Comparison of ENCODE assay signal across 8 cellular contexts in genomic region chr9:34993502-34994428, GRCh38. TPM values are rescaled to one million over a fixed set of nuclear protein-coding genes. Genes with fewer than 3 reads are reported as not detected.
DNase-seq lines count a peak whose midpoint lies in the region; ATAC-seq and TF ChIP-seq lines count a peak whose summit lies in the region.

No MANE protein-coding gene starts in this region.

- H3K27ac ChIP-seq in brain microvascular endothelial cell (peak overlapping the region; percentile 52), suprapubic skin (peak overlapping the region; percentile 75)

- in situ Hi-C loops in brain microvascular endothelial cell (cut with HindIII; ENCODE audit: low pct_ligation_motif_present, low sequenced_read_pairs): no loop called here

- TF ChIP-seq CTCF in brain microvascular endothelial cell (IDR thresholded peaks at IDR 0.05; ENCODE audit: low read depth, low read length, missing control alignments) (no peak), suprapubic skin (IDR thresholded peaks at IDR 0.05) (no peak)

- no peak for TF ChIP-seq POLR2A in suprapubic skin (IDR thresholded peaks at IDR 0.05)

- peaks cover 9% of the 10 kb centered on the region for H3K36me3 ChIP-seq in brain microvascular endothelial cell (replicated peaks)
- H3K36me3 ChIP-seq in suprapubic skin: peaks cover 11% of the 10 kb centered on the region

- no peak for TF ChIP-seq EP300 in suprapubic skin (IDR thresholded peaks at IDR 0.05)

- peaks cover 69% of the 10 kb centered on the region for H3K4me1 ChIP-seq in suprapubic skin

- H3K27me3 ChIP-seq in brain microvascular endothelial cell (replicated peaks): no peaks in the 10 kb centered on the region
- H3K27me3 ChIP-seq in suprapubic skin: no peaks in the 10 kb centered on the region

- no peak overlapping the region for H3K4me3 ChIP-seq in brain microvascular endothelial cell (ENCODE audit: low read depth, low read length)
- H3K4me3 ChIP-seq in suprapubic skin: no peak overlapping the region

- ATAC-seq in GM18502 (IDR thresholded peaks at IDR 0.05; ENCODE audit: poor library complexity, unreplicated experiment): no peak

- 28% methylated on average over 9 of the region's 10 CpGs for WGBS in suprapubic skin

- H3K9me3 ChIP-seq in suprapubic skin: no peaks in the 10 kb centered on the region

- DNase-seq in A172 (ENCODE audit: low spot score) (peak; percentile 51), HCEC 1CT (peak; percentile 52), brain microvascular endothelial cell (no peak), kidney tubule cell (ENCODE audit: low spot score) (peak; percentile 59), suprapubic skin (ENCODE audit: low spot score in 2 of 2) (peak; percentile 79 to 80), NOMO-1 (lab: John Stamatoyannopoulos, UW; ENCODE audit: unreplicated experiment in 2 of 2) (no peak)
- DNase-seq in activated CD4-positive, CD25-positive, alpha-beta regulatory T cell treated with anti-CD3 and anti-CD28 coated beads, Interleukin-2, amount 50 U/mL, for 72 hours: no peak

RNA-seq across cellular contexts. Expression of gene DNAJB5, which starts 4.2 kb away (rescaled TPM):
- total RNA-seq in A172 (2014; rRNA removed; shearing (Covaris generic)): 3.3 and 6.7 TPM in 2 replicates
- 1 to 10 TPM in 3 of 4 donors, under 1 TPM in 1; 0.98 to 4.7 (median 1.6) TPM for total RNA-seq in suprapubic skin

RNA-seq across cellular contexts. Expression of gene PHF24, which starts 35.7 kb away (rescaled TPM):
- 0.05 TPM in 1 of 2 replicates, not detected in the other for total RNA-seq in A172 (2014; rRNA removed; shearing (Covaris generic))
- 1 to 10 TPM in 2 of 4 donors, under 1 TPM in 2; 0.26 to 4.2 (median 1.2) TPM for total RNA-seq in suprapubic skin

Comparison
In these comparisons a context has a peak if more than half of its experiments do, and no peak if none do; other contexts are left out.
1. DNase-seq: peak in A172 (single experiment), HCEC 1CT (single experiment), kidney tubule cell (single experiment) and suprapubic skin (2 of 2); none in brain microvascular endothelial cell (single experiment), activated CD4-positive, CD25-positive, alpha-beta regulatory T cell treated with anti-CD3 and anti-CD28 coated beads, Interleukin-2, amount 50 U/mL, for 72 hours (single experiment) and NOMO-1 (0 of 2).